1 cellular context compared by ENCODE assay signal in the genomic region with DNA sequence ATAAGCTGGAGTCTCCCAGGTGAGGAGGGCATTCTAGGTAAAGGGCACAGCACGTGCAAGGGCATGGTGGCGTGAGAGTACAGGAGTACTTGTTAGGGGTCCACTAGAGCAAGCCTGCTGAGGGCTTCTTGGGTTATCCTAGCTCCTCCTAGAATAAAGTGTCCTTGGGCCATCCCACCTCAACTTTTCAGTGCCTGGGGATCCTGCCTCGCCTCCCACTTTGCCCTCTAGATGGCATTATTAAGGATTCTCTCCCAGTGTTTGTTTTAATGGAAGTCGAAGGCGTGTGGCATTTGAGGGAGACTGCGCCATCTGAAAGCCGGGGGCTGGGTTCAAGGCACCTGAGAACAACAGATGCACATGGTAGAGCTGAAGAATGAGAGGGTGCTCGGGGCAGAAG.
TF ChIP-seq lines count a peak whose summit lies in the region.

No MANE protein-coding gene starts in this region.

TF ChIP-seq in SK-N-SH, 30 proteins besides CTCF, POLR2A, EP300 and RAD21 (continued from another document):
- TF ChIP-seq CHD2 (IDR thresholded peaks at IDR 0.05; ENCODE audit: low read length, partially characterized antibody) = no peak
- no peak for TF ChIP-seq TEAD4 (IDR thresholded peaks at IDR 0.05; ENCODE audit: borderline replicate concordance, insufficient read depth)
- TF ChIP-seq FOXM1 (IDR thresholded peaks at IDR 0.05; ENCODE audit: low read depth) = no peak
- TF ChIP-seq SIN3A (IDR thresholded peaks at IDR 0.05; ENCODE audit: borderline replicate concordance, low read depth, low read length) = no peak
- no peak for TF ChIP-seq RFX5 (IDR thresholded peaks at IDR 0.05; ENCODE audit: low read length)
- TF ChIP-seq USF2 (IDR thresholded peaks at IDR 0.05; ENCODE audit: borderline replicate concordance, low read depth, low read length) = no peak
